In genomic region chr1:8118736-8119135, GRCh38 we compare ENCODE assay signal across 1 cellular context.
TF ChIP-seq lines count a peak whose summit lies in the region.

No MANE protein-coding gene starts in this region.

TF ChIP-seq in K562, 482 proteins besides CTCF, POLR2A, EP300 and RAD21 (continued from another document):
- peak; percentile 56 for TF ChIP-seq CEBPB (tag; IDR thresholded peaks at IDR 0.05)
